In genomic region chr17:19448341-19449268, GRCh38 we compare ENCODE assay signal across 9 cellular contexts. TPM values are rescaled to one million over a fixed set of nuclear protein-coding genes. Genes with fewer than 3 reads are reported as not detected.
DNase-seq lines count a peak whose midpoint lies in the region; ATAC-seq, FAIRE-seq and TF ChIP-seq lines count a peak whose summit lies in the region.
"Had no signal": no experiment of that assay in that cellular context is flagged by ENCODE, and none has a peak within 500 bp of the region (broad histone marks: within the 10 kb centered on the region; RNA-seq: fewer than 3 reads in every experiment).

No MANE protein-coding gene starts in this region.

- H3K27me3 ChIP-seq in A673 (replicated peaks; ENCODE audit: insufficient read depth, low read depth, low read length, poor library complexity), result no peaks in the 10 kb centered on the region
- H3K27me3 ChIP-seq in WERI-Rb-1 (ENCODE audit: insufficient read depth, low read depth, severe bottlenecking), result no peaks in the 10 kb centered on the region

- TF ChIP-seq CTCF in A673 (conservative IDR thresholded peaks at IDR 0.05; ENCODE audit: low read depth, low read length) (no peak), WERI-Rb-1 (IDR thresholded peaks at IDR 0.05; ENCODE audit: low read depth, low read length) (no peak)

- no peaks in the 10 kb centered on the region for H3K36me3 ChIP-seq in A673 (ENCODE audit: insufficient read depth, low read length, poor library complexity, severe bottlenecking)
- no peaks in the 10 kb centered on the region for H3K36me3 ChIP-seq in WERI-Rb-1

- peaks cover 25% of the 10 kb centered on the region for H3K27me3 Mint-ChIP-seq in activated CD8-positive, alpha-beta T cell treated with anti-CD3 and anti-CD28 coated beads, Interleukin-2, amount 10 ng/mL, durations not matched to agents 7 days and 5 days (ENCODE audit: low read depth)

- H3K4me1 Mint-ChIP-seq in activated CD8-positive, alpha-beta T cell treated with anti-CD3 and anti-CD28 coated beads, Interleukin-2, amount 10 ng/mL, durations not matched to agents 7 days and 5 days (ENCODE audit: low read depth), result peaks cover 3% of the 10 kb centered on the region

- H3K9me3 ChIP-seq in A673 (ENCODE audit: low read depth, low read length, poor library complexity, severe bottlenecking) (peaks cover 4% of the 10 kb centered on the region), WERI-Rb-1 (ENCODE audit: severe bottlenecking) (peaks cover 12% of the 10 kb centered on the region)

- peaks cover 32% of the 10 kb centered on the region for H3K4me1 ChIP-seq in A673 (ENCODE audit: insufficient read depth, low read length, poor library complexity, severe bottlenecking)

- CTCF ChIA-PET in A673 (lab: Charles Lee), result interaction anchor here (3.3 kb wide), 1 partner anchor 86 kb away, joined by 41 read pairs; the partner anchor contains the start of gene B9D1
- CTCF ChIA-PET in activated CD8-positive, alpha-beta T cell treated with anti-CD3 and anti-CD28 coated beads, Interleukin-2, amount 10 ng/mL, durations not matched to agents 7 days and 5 days (lab: Charles Lee), result interaction anchor here (1.2 to 3.7 kb wide), 4 partner anchors 14 to 110 kb away, joined by 3 to 86 read pairs (median 7); partner anchors contain the start of gene B9D1

- BruUV-seq in A673 (replicated peaks; lab: Mats Ljungman, UMichigan), result no TSS peak

- intact Hi-C loops in A673 (cut with micrococcal nuclease; ENCODE audit: unreplicated experiment), result loop anchor here (5.0 kb wide), 1 partner anchor 71 kb away; the partner anchor contains the start of gene MAPK7

- peaks cover 6% of the 10 kb centered on the region for H3K9me3 Mint-ChIP-seq in activated CD8-positive, alpha-beta T cell treated with anti-CD3 and anti-CD28 coated beads, Interleukin-2, amount 10 ng/mL, durations not matched to agents 7 days and 5 days (ENCODE audit: insufficient read depth)

- no peak overlapping the region for H3K4me3 Mint-ChIP-seq in activated CD8-positive, alpha-beta T cell treated with anti-CD3 and anti-CD28 coated beads, Interleukin-2, amount 10 ng/mL, durations not matched to agents 7 days and 5 days

- DNase-seq in A673 (ENCODE audit: low spot score) (peak; percentile 86), NCI-H460 (ENCODE audit: extremely low read depth, low read depth) (peak; percentile 62), middle frontal gyrus (ENCODE audit: extremely low spot score, low spot score) (peak; percentile 46), OCI-M1 (lab: John Stamatoyannopoulos, UW) (no peak), WERI-Rb-1 (no peak)
- DNase-seq in activated CD8-positive, alpha-beta T cell treated with anti-CD3 and anti-CD28 coated beads, Interleukin-2, amount 10 ng/mL, durations not matched to agents 7 days and 5 days, result no peak
- DNase-seq: DMS53 had no signal

- H3K27ac ChIP-seq in A673 (ENCODE audit: low read depth, low read length, poor library complexity, severe bottlenecking), result peak overlapping the region; percentile 82
- no peak overlapping the region for H3K27ac ChIP-seq in WERI-Rb-1

- peak; percentile 92 for FAIRE-seq in endometrium (lab: Jason Lieb, UNC)

- H3K4me3 ChIP-seq in A673 (ENCODE audit: low read depth, low read length, poor library complexity, severe bottlenecking) (no peak overlapping the region), WERI-Rb-1 (ENCODE audit: low read depth, low read length) (no peak overlapping the region)

- no peak for ATAC-seq in activated CD8-positive, alpha-beta T cell treated with anti-CD3 and anti-CD28 coated beads, Interleukin-2, amount 10 ng/mL, durations not matched to agents 7 days and 5 days
- ATAC-seq in GM18867 (IDR thresholded peaks at IDR 0.05; ENCODE audit: unreplicated experiment), result no peak

- no peaks in the 10 kb centered on the region for H3K36me3 Mint-ChIP-seq in activated CD8-positive, alpha-beta T cell treated with anti-CD3 and anti-CD28 coated beads, Interleukin-2, amount 10 ng/mL, durations not matched to agents 7 days and 5 days (ENCODE audit: low read depth)

- POLR2A ChIA-PET in A673 (lab: Charles Lee; ENCODE audit: low non-redundant PET), result no interaction called here
- POLR2A ChIA-PET in activated CD8-positive, alpha-beta T cell treated with anti-CD3 and anti-CD28 coated beads, Interleukin-2, amount 10 ng/mL, durations not matched to agents 7 days and 5 days (lab: Charles Lee), result no interaction called here

- H3K27ac Mint-ChIP-seq in activated CD8-positive, alpha-beta T cell treated with anti-CD3 and anti-CD28 coated beads, Interleukin-2, amount 10 ng/mL, durations not matched to agents 7 days and 5 days, result no peak overlapping the region

RNA-seq across cellular contexts. Expression of gene RNF112, which starts 37.6 kb away (rescaled TPM):
- total RNA-seq in A673 (2021), result 0.09 and 0.57 TPM in 2 replicates
- 0.20 TPM in 2 replicates for total RNA-seq in NCI-H460 (2014; rRNA removed; shearing (Covaris generic))
- 2.0 and 6.9 TPM in 2 replicates for polyA plus RNA-seq in NCI-H460 (2014; cell fraction: nucleus; rRNA removed)
- total RNA-seq in activated CD8-positive, alpha-beta T cell treated with anti-CD3 and anti-CD28 coated beads, Interleukin-2, amount 10 ng/mL, durations not matched to agents 7 days and 5 days, result under 1 TPM in 1 of 2 experiments, not detected in 1; 0.34 TPM

Comparison
In these comparisons a context has a peak if more than half of its experiments do, and no peak if none do; other contexts are left out.
1. DNase-seq: peak in A673 (single experiment), NCI-H460 (single experiment) and middle frontal gyrus (single experiment); none in OCI-M1 (single experiment), WERI-Rb-1 (single experiment) and activated CD8-positive, alpha-beta T cell treated with anti-CD3 and anti-CD28 coated beads, Interleukin-2, amount 10 ng/mL, durations not matched to agents 7 days and 5 days (single experiment).